Comparison of ENCODE assay signal across 26 cellular contexts in genomic region chr2:54768772-54769428, GRCh38. TPM values are rescaled to one million over a fixed set of nuclear protein-coding genes. Genes with fewer than 3 reads are reported as not detected.
DNase-seq lines count a peak whose midpoint lies in the region; ATAC-seq, FAIRE-seq and TF ChIP-seq lines count a peak whose summit lies in the region.
"Had no signal": no experiment of that assay in that cellular context is flagged by ENCODE, and none has a peak within 500 bp of the region (broad histone marks: within the 10 kb centered on the region; RNA-seq: fewer than 3 reads in every experiment).

No MANE protein-coding gene starts in this region.

- H3K4me3 ChIP-seq in RWPE2 (ENCODE audit: severe bottlenecking) (no peak overlapping the region), upper lobe of left lung (no peak overlapping the region)
- H3K4me3 ChIP-seq: ascending aorta, GM23248, heart right ventricle, sigmoid colon, stomach, tibial artery had no signal

- WGBS in upper lobe of left lung, 2 donors, result 62 to 64% methylated on average over 1 of the region's 1 CpG

- no peak for TF ChIP-seq EP300 in upper lobe of left lung (IDR thresholded peaks at IDR 0.05)

- TF ChIP-seq CTCF in RWPE2 (IDR thresholded peaks at IDR 0.05; ENCODE audit: poor library complexity, severe bottlenecking), result no peak
- TF ChIP-seq CTCF in upper lobe of left lung (IDR thresholded peaks at IDR 0.05), result no peak

- H3K9me3 ChIP-seq in RWPE2 (ENCODE audit: severe bottlenecking) (no peaks in the 10 kb centered on the region), upper lobe of left lung (no peaks in the 10 kb centered on the region)
- H3K9me3 ChIP-seq: ascending aorta, heart right ventricle, sigmoid colon, stomach, tibial artery had no signal

- peak; percentile 33 for FAIRE-seq in GM12892 (lab: Jason Lieb, UNC)
- FAIRE-seq: G401.6, GM18507 had no signal

- DNase-seq in GM12892 (ENCODE audit: insufficient read length), result no peak
- DNase-seq in NCI-H1694 (lab: John Stamatoyannopoulos, UW), result peak; percentile 80
- no peak for DNase-seq in RWPE2 (ENCODE audit: low spot score)
- peak; percentile 23 for DNase-seq in fibroblast of peridontal ligament (ENCODE audit: extremely low read depth)
- no peak for DNase-seq in upper lobe of left lung
- DNase-seq in RPMI8226, result no peak
- DNase-seq in NCI-H748 treated with DMSO at 0.1 percent for 48 hours (lab: John Stamatoyannopoulos, UW), result no peak
- DNase-seq: activated CD4-positive, alpha-beta T cell treated with anti-CD3 and anti-CD28 coated beads, Interleukin-2, amount 50 U/mL, for 4 hours; activated CD8-positive, alpha-beta memory T cell treated with anti-CD3 and anti-CD28 coated beads, Interleukin-2, amount 50 U/mL, for 4 hours; caudate nucleus; CD4-positive, alpha-beta memory T cell; endodermal cell; GM23248; heart right ventricle; left colon; NCI-H1436 treated with DMSO at 0.1 percent for 48 hours; NCI-H226; sigmoid colon; stimulated activated CD4-positive, alpha-beta T cell treated with anti-CD3 and anti-CD28 coated beads, Interleukin-15, amount 100 ng/mL, for 24 hours; stomach; SW 1271; T1000; tibial artery had no signal

- H3K27ac ChIP-seq in RWPE2 (ENCODE audit: poor library complexity, severe bottlenecking) (peak overlapping the region; percentile 54), upper lobe of left lung (no peak overlapping the region)
- H3K27ac ChIP-seq: ascending aorta, GM23248, heart right ventricle, sigmoid colon, stomach, tibial artery had no signal

- H3K4me1 ChIP-seq in RWPE2 (ENCODE audit: insufficient read depth, poor library complexity, severe bottlenecking), result peaks cover 41% of the 10 kb centered on the region
- no peaks in the 10 kb centered on the region for H3K4me1 ChIP-seq in upper lobe of left lung
- H3K4me1 ChIP-seq: ascending aorta, heart right ventricle, sigmoid colon, stomach, tibial artery had no signal

- H3K27me3 ChIP-seq in RWPE2 (ENCODE audit: insufficient read depth, poor library complexity, severe bottlenecking) (no peaks in the 10 kb centered on the region), upper lobe of left lung (no peaks in the 10 kb centered on the region)
- H3K27me3 ChIP-seq: ascending aorta, heart right ventricle, sigmoid colon, stomach, tibial artery had no signal

- TF ChIP-seq POLR2A in GM12892 (IDR thresholded peaks at IDR 0.05; ENCODE audit: low read depth, low read length) (no peak), upper lobe of left lung (IDR thresholded peaks at IDR 0.05) (no peak)

- ATAC-seq in RWPE2 (ENCODE audit: low read depth), result no peak
- no peak for ATAC-seq in upper lobe of left lung (ENCODE audit: low FRiP score in 2 of 2)
- ATAC-seq: heart right ventricle had no signal

- H3K36me3 ChIP-seq in RWPE2 (ENCODE audit: low read depth) (no peaks in the 10 kb centered on the region), upper lobe of left lung (no peaks in the 10 kb centered on the region)
- H3K36me3 ChIP-seq: ascending aorta, heart right ventricle, sigmoid colon, stomach, tibial artery had no signal

RNA-seq across cellular contexts. Expression of gene EML6, which starts 45.4 kb away (rescaled TPM):
- 0.34 TPM for polyA plus RNA-seq in GM12892 (2012; ENCODE audit: missing spikeins)
- 1 to 10 TPM; 1.5 to 7.3 (median 4.0) TPM for total RNA-seq in upper lobe of left lung
- total RNA-seq: ascending aorta had no signal

Comparison
In these comparisons a context has a peak if more than half of its experiments do, and no peak if none do; other contexts are left out.
1. DNase-seq: peak in NCI-H1694 (single experiment) and fibroblast of peridontal ligament (single experiment); none in GM12892 (single experiment), RWPE2 (single experiment), upper lobe of left lung (0 of 2), RPMI8226 (single experiment) and NCI-H748 treated with DMSO at 0.1 percent for 48 hours (single experiment).